In the genomic region with DNA sequence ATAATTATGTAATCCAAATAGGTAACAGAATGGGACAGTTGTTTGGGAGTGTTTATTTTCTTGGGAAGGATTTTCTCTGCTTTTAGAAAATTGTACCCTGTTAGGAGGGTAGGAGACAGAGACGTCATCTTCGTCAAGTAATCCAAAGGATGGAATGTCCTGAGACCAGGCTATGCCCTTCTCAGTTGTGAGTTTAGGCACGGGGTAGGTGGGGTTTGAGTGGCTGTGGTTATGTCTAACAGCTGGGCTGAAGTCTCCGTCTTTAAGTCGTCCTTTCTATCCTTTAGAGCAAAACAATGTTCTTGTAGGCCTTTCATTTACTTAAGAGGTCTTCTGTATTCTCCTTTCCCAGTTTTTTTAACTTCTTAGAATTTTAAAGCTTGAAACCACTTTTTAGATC, we compare ENCODE assay signal across 33 cellular contexts. TPM values are rescaled to one million over a fixed set of nuclear protein-coding genes. Genes with fewer than 3 reads are reported as not detected.
DNase-seq lines count a peak whose midpoint lies in the region; ATAC-seq and TF ChIP-seq lines count a peak whose summit lies in the region.
"Had no signal": no experiment of that assay in that cellular context is flagged by ENCODE, and none has a peak within 500 bp of the region (broad histone marks: within the 10 kb centered on the region; RNA-seq: fewer than 3 reads in every experiment).

No MANE protein-coding gene starts in this region.

- H3K4me3 ChIP-seq in heart left ventricle, result no peak overlapping the region
- H3K4me3 ChIP-seq in heart right ventricle, result no peak overlapping the region
- H3K4me3 ChIP-seq in fibroblast of villous mesenchyme (ENCODE audit: low read depth, low read length), result no peak overlapping the region
- H3K4me3 ChIP-seq in thyroid gland (replicated peaks in 1 of 3), result no peak overlapping the region
- H3K4me3 ChIP-seq: GM23338, HAP-1, PC-9, SJSA1 had no signal

- DNase-seq in heart left ventricle (no peak), heart right ventricle (no peak), T-helper 17 cell (no peak), fibroblast of villous mesenchyme (ENCODE audit: low read depth) (peak; percentile 58), thyroid gland (no peak), NCI-H2029 treated with DMSO at 0.1 percent for 48 hours (lab: John Stamatoyannopoulos, UW) (no peak)
- no peak for DNase-seq in stimulated activated CD4-positive, alpha-beta T cell treated with anti-CD3 and anti-CD28 coated beads, Interleukin-4, amount 100 ng/mL, for 24 hours
- DNase-seq in activated CD4-positive, alpha-beta T cell treated with anti-CD3 and anti-CD28 coated beads for 1 hour, result no peak
- DNase-seq: 8988T; ACHN; BE2C; CD8-positive, alpha-beta memory T cell; DMS 273 treated with DMSO at 0.1 percent for 48 hours; DMS79; GF-D8; HFFc6; MM.1S; NCI-H1092; NCI-H1436; NCI-H187; NCI-H2171 treated with DMSO at 0.1 percent for 48 hours; NCI-H446 treated with DMSO at 0.1 percent for 48 hours; NCI-H526; NCI-H82; NK-92 treated with Interleukin-12 subunit alpha and Interleukin-12 subunit beta, amount 100 ng/mL, for 24 hours; PC-9 had no signal

- TF ChIP-seq CTCF in heart left ventricle (IDR thresholded peaks at IDR 0.05) (no peak), heart right ventricle (IDR thresholded peaks at IDR 0.05) (no peak), fibroblast of villous mesenchyme (IDR thresholded peaks at IDR 0.05; ENCODE audit: insufficient read depth, low read depth, low read length) (no peak), thyroid gland (IDR thresholded peaks at IDR 0.05) (no peak)

- H3K27ac Mint-ChIP-seq in T-helper 17 cell, result peak overlapping the region; percentile 39
- H3K27ac Mint-ChIP-seq: CD14-positive monocyte, GM23338, HFFc6, IgD-negative memory B cell had no signal

- peaks cover 46% of the 10 kb centered on the region for H3K4me1 Mint-ChIP-seq in T-helper 17 cell

- TF ChIP-seq POLR2A in heart left ventricle (IDR thresholded peaks at IDR 0.05), result no peak
- TF ChIP-seq POLR2A in thyroid gland (IDR thresholded peaks at IDR 0.05), result no peak

- H3K4me1 ChIP-seq in heart left ventricle (peaks cover 0 to 66% (median 41%) of the 10 kb centered on the region in 12 donors), heart right ventricle (peaks cover 3 to 72% (median 62%) of the 10 kb centered on the region in 9 donors), thyroid gland (peaks cover 2 to 9% of the 10 kb centered on the region in 2 donors)
- H3K4me1 ChIP-seq: BE2C had no signal

- H3K36me3 ChIP-seq in heart left ventricle (peaks cover 0 to 59% (median 24%) of the 10 kb centered on the region in 9 donors), heart right ventricle (peaks cover 0 to 69% (median 17%) of the 10 kb centered on the region in 9 donors), thyroid gland (peaks cover 5 to 9% of the 10 kb centered on the region in 2 donors)
- H3K36me3 ChIP-seq: BE2C had no signal

- ATAC-seq in heart left ventricle (no peak), heart right ventricle (no peak), T-helper 17 cell (no peak)
- ATAC-seq: GM23338, Right ventricle myocardium inferior had no signal

- 71 to 76% (median 74%) methylated on average over 5 of the region's 5 CpGs for WGBS in heart left ventricle, 4 donors
- 72 to 78% methylated on average over 5 of the region's 5 CpGs for WGBS in heart right ventricle, 2 donors
- WGBS in thyroid gland, 2 donors, result 72 to 79% methylated on average over 5 of the region's 5 CpGs

- intact Hi-C loops in heart left ventricle (cut with DNase I) (loop anchor here in 5 of 10 donors (5.0 to 10.0 kb wide), 4 partner anchors 104 to 319 kb away; no protein-coding TSS in a partner anchor), heart right ventricle (cut with DNase I) (loop anchor here in 6 of 10 donors (5.0 to 10.0 kb wide), 6 partner anchors 97 to 497 kb away; a partner anchor contains a TSS), thyroid gland (cut with DNase I) (loop anchor here (10.0 kb wide), 1 partner anchor 97 kb away; a partner anchor contains a TSS)

- no peaks in the 10 kb centered on the region for H3K27me3 Mint-ChIP-seq in T-helper 17 cell
- H3K27me3 Mint-ChIP-seq: CD8-positive, alpha-beta memory T cell had no signal

- H3K4me3 Mint-ChIP-seq in T-helper 17 cell, result no peak overlapping the region
- H3K4me3 Mint-ChIP-seq: CD14-positive monocyte; CD8-positive, alpha-beta memory T cell; GM23338; HFFc6; IgD-negative memory B cell had no signal

- H3K27me3 ChIP-seq in heart left ventricle (peaks cover 0 to 17% (median 0%) of the 10 kb centered on the region in 9 donors), heart right ventricle (peaks cover 0 to 27% (median 0%) of the 10 kb centered on the region in 7 donors), thyroid gland (no peaks in the 10 kb centered on the region)
- H3K27me3 ChIP-seq: SJSA1 had no signal

- H3K36me3 Mint-ChIP-seq in T-helper 17 cell (ENCODE audit: low read depth), result peaks cover 9% of the 10 kb centered on the region

- H3K9me3 ChIP-seq in heart left ventricle, result no peaks in the 10 kb centered on the region
- no peaks in the 10 kb centered on the region for H3K9me3 ChIP-seq in heart right ventricle
- H3K9me3 ChIP-seq in T-helper 17 cell (ENCODE audit: control insufficient read depth, low read length, poor library complexity, severe bottlenecking), result no peaks in the 10 kb centered on the region
- H3K9me3 ChIP-seq in thyroid gland, result no peaks in the 10 kb centered on the region
- H3K9me3 ChIP-seq: BE2C, HAP-1, SJSA1 had no signal

- peak overlapping the region in 7 of 12 donors; percentile 4 to 49 (median 23) for H3K27ac ChIP-seq in heart left ventricle
- H3K27ac ChIP-seq in heart right ventricle, result peak overlapping the region in 5 of 10 donors; percentile 20 to 100 (median 38)
- peak overlapping the region; percentile 7 to 97 (median 22) for H3K27ac ChIP-seq in thyroid gland
- H3K27ac ChIP-seq: KMS-11, PC-9, SJSA1 had no signal

RNA-seq across cellular contexts. Expression of a gene that starts 5.7 kb away (rescaled TPM):
- total RNA-seq in heart left ventricle, result 10 to 100 TPM in 8 of 9 donors, 1 to 10 TPM in 1; 9.2 to 46.5 (median 19.2) TPM
- polyA plus RNA-seq in heart left ventricle, result 10 to 100 TPM; 11.2 to 14.0 TPM
- 10 to 100 TPM in 9 of 10 donors, 1 to 10 TPM in 1; 8.6 to 35.1 (median 18.3) TPM for total RNA-seq in heart right ventricle
- polyA plus RNA-seq in heart right ventricle, result 10 to 100 TPM; 14.9 to 19.5 TPM
- 10 to 100 TPM; 24.3 to 37.7 TPM for total RNA-seq in T-helper 17 cell
- total RNA-seq in fibroblast of villous mesenchyme, result 37.6 and 45.1 TPM in 2 replicates
- total RNA-seq in thyroid gland, result 10 to 100 TPM; 28.6 to 79.8 (median 66.9) TPM
